In the genomic region with DNA sequence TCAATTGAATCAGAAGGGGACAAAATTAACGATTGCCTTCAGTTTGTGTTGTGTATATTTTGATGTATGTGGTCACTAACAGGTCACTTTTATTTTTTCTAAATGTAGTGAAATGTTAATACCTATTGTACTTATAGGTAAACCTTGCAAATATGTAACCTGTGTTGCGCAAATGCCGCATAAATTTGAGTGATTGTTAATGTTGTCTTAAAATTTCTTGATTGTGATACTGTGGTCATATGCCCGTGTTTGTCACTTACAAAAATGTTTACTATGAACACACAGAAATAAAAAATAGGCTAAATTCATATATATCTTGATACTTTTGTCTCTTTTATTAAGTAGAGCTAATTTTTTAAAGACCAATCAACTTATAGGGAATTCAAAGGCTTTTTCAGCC, we compare ENCODE assay signal across 24 cellular contexts. TPM values are rescaled to one million over a fixed set of nuclear protein-coding genes. Genes with fewer than 3 reads are reported as not detected.
"Had no signal": no experiment of that assay in that cellular context is flagged by ENCODE, and none has a peak within 500 bp of the region (broad histone marks: within the 10 kb centered on the region; RNA-seq: fewer than 3 reads in every experiment).

No MANE protein-coding gene starts in this region.

- H3K9me3 Mint-ChIP-seq: type B pancreatic cell had no signal

- H3K27ac Mint-ChIP-seq: activated B cell treated with CpG ODN at 0.5 μM for 24 hours; naive thymus-derived CD8-positive, alpha-beta T cell; type B pancreatic cell had no signal

- H3K36me3 Mint-ChIP-seq: type B pancreatic cell had no signal

- H3K4me2 ChIP-seq: hepatocyte had no signal

- H3K4me3 Mint-ChIP-seq: activated B cell treated with CpG ODN at 0.5 μM for 24 hours; T-helper 2 cell treated with Interferon-gamma antibody and Interleukin-4, amounts not matched to agents 5 μg/mL and 100 μg/mL, for 36 hours had no signal

- DNase-seq: activated B cell treated with CpG ODN at 0.5 μM for 24 hours; activated CD4-positive, alpha-beta T cell treated with anti-CD3 and anti-CD28 coated beads for 48 hours; activated CD8-positive, alpha-beta memory T cell treated with anti-CD3 and anti-CD28 coated beads, Interleukin-2, amount 50 U/mL, for 4 hours; activated CD8-positive, alpha-beta T cell treated with anti-CD3 and anti-CD28 coated beads, Interleukin-2, amount 10 ng/mL, durations not matched to agents 7 days and 5 days; activated gamma-delta T cell; activated T-cell treated with anti-CD3 and anti-CD28 coated beads, Interleukin-2, amount 50 U/mL, for 72 hours; amniotic stem cell; left ventricle myocardium superior; mesenchymal stem cell; naive thymus-derived CD8-positive, alpha-beta T cell; nucleus accumbens; posterior cingulate gyrus; stimulated activated CD4-positive, alpha-beta T cell treated with anti-CD3 and anti-CD28 coated beads, Interleukin-15, amount 100 ng/mL, for 24 hours; stimulated activated CD4-positive, alpha-beta T cell treated with anti-CD3 and anti-CD28 coated beads, Interleukin-4, amount 100 ng/mL, for 1 hour; stimulated activated naive B cell treated with anti-CD40 and anti-IgM and Interleukin-4, amounts not matched to agents 10 μg/mL and 1 μg/mL and 100 μg/mL, for 72 hours had no signal

- H2AFZ ChIP-seq: hepatocyte had no signal

- H3K4me3 ChIP-seq: hepatocyte, skin epidermis had no signal

- ATAC-seq: activated CD8-positive, alpha-beta T cell treated with anti-CD3 and anti-CD28 coated beads, Interleukin-2, amount 10 ng/mL, durations not matched to agents 7 days and 5 days; activated naive CD4-positive, alpha-beta T cell treated with anti-CD3 and anti-CD28 coated beads, Interleukin-2, amount 50 U/mL, for 72 hours; activated T-cell treated with anti-CD3 and anti-CD28 coated beads, Interleukin-2, amount 50 U/mL, for 72 hours; left ventricle myocardium superior; naive thymus-derived CD8-positive, alpha-beta T cell; stimulated activated naive B cell treated with anti-CD40 and anti-IgM and Interleukin-4, amounts not matched to agents 10 μg/mL and 1 μg/mL and 100 μg/mL, for 72 hours had no signal

- H3K27ac ChIP-seq: hepatocyte, skin epidermis had no signal

- H3K79me2 ChIP-seq: hepatocyte had no signal

RNA-seq across cellular contexts. Expression of a gene that starts 2.8 kb away (rescaled TPM):
- total RNA-seq: activated B cell treated with CpG ODN at 0.5 μM for 24 hours; activated CD8-positive, alpha-beta T cell treated with anti-CD3 and anti-CD28 coated beads, Interleukin-2, amount 10 ng/mL, durations not matched to agents 7 days and 5 days; activated naive CD4-positive, alpha-beta T cell treated with anti-CD3 and anti-CD28 coated beads, Interleukin-2, amount 50 U/mL, for 72 hours; activated T-cell treated with anti-CD3 and anti-CD28 coated beads, Interleukin-2, amount 50 U/mL, for 72 hours; bronchial epithelial cell; glomerular endothelial cell; hepatocyte; left ventricle myocardium superior; mucosa of gallbladder; naive thymus-derived CD8-positive, alpha-beta T cell; subcutaneous adipose tissue had no signal
